Comparison of ENCODE assay signal across 19 cellular contexts in genomic region chr20:51510961-51511360, GRCh38. TPM values are rescaled to one million over a fixed set of nuclear protein-coding genes. Genes with fewer than 3 reads are reported as not detected.
DNase-seq lines count a peak whose midpoint lies in the region; ATAC-seq and TF ChIP-seq lines count a peak whose summit lies in the region.
"Had no signal": no experiment of that assay in that cellular context is flagged by ENCODE, and none has a peak within 500 bp of the region (broad histone marks: within the 10 kb centered on the region; RNA-seq: fewer than 3 reads in every experiment).

No MANE protein-coding gene starts in this region.

- peaks cover 44% of the 10 kb centered on the region for H3K36me3 ChIP-seq in CD8-positive, alpha-beta memory T cell (ENCODE audit: insufficient read depth, low read length)
- no peaks in the 10 kb centered on the region for H3K36me3 ChIP-seq in right atrium auricular region
- H3K36me3 ChIP-seq: HAP-1 had no signal

- H3K4me3 Mint-ChIP-seq in CD8-positive, alpha-beta memory T cell = no peak overlapping the region
- H3K4me3 Mint-ChIP-seq in activated naive CD8-positive, alpha-beta T cell = peak overlapping the region; percentile 64
- peak overlapping the region in 4 of 5 donors; percentile 47 to 84 (median 78) for H3K4me3 Mint-ChIP-seq in immature natural killer cell
- H3K4me3 Mint-ChIP-seq: activated naive CD4-positive, alpha-beta T cell treated with anti-CD3 and anti-CD28 coated beads for 36 hours had no signal

- TF ChIP-seq CTCF in AG10803 (conservative IDR thresholded peaks at IDR 0.05; ENCODE audit: low read length) (no peak), right atrium auricular region (IDR thresholded peaks at IDR 0.05) (no peak)

- H3K9me3 Mint-ChIP-seq in CD8-positive, alpha-beta memory T cell = no peaks in the 10 kb centered on the region
- no peaks in the 10 kb centered on the region for H3K9me3 Mint-ChIP-seq in activated naive CD8-positive, alpha-beta T cell (ENCODE audit: low read depth)
- H3K9me3 Mint-ChIP-seq in immature natural killer cell = no peaks in the 10 kb centered on the region
- H3K9me3 Mint-ChIP-seq: activated naive CD4-positive, alpha-beta T cell treated with anti-CD3 and anti-CD28 coated beads for 36 hours had no signal

- peak overlapping the region; percentile 13 to 89 (median 80) for H3K27ac Mint-ChIP-seq in CD8-positive, alpha-beta memory T cell
- peak overlapping the region; percentile 91 for H3K27ac Mint-ChIP-seq in activated naive CD8-positive, alpha-beta T cell
- H3K27ac Mint-ChIP-seq in immature natural killer cell = peak overlapping the region; percentile 91 to 100 (median 98)

- CTCF ChIA-PET in CD8-positive, alpha-beta memory T cell (lab: Charles Lee) = interaction anchor here (1.0 to 1.3 kb wide), 2 partner anchors 26 to 99 kb away, joined by 3 read pairs; no protein-coding TSS in a partner anchor

- POLR2A ChIA-PET in CD8-positive, alpha-beta memory T cell (lab: Charles Lee) = no interaction called here

- no peaks in the 10 kb centered on the region for H3K27me3 ChIP-seq in CD8-positive, alpha-beta memory T cell (ENCODE audit: insufficient read depth, low read length, poor library complexity, severe bottlenecking)
- no peaks in the 10 kb centered on the region for H3K27me3 ChIP-seq in right atrium auricular region
- H3K27me3 ChIP-seq: esophagus squamous epithelium, heart right ventricle had no signal

- H3K27ac ChIP-seq in CD8-positive, alpha-beta memory T cell (ENCODE audit: low read depth, low read length) = no peak overlapping the region
- H3K27ac ChIP-seq in right atrium auricular region = no peak overlapping the region
- H3K27ac ChIP-seq: esophagus squamous epithelium, heart right ventricle, parathyroid adenoma had no signal

- peaks cover 70% of the 10 kb centered on the region for H3K4me1 ChIP-seq in CD8-positive, alpha-beta memory T cell (ENCODE audit: insufficient read depth, low read length)
- peaks cover 0 to 37% of the 10 kb centered on the region in 2 donors for H3K4me1 ChIP-seq in right atrium auricular region
- H3K4me1 ChIP-seq: esophagus squamous epithelium had no signal

- peak; percentile 41 for DNase-seq in AG10803 (ENCODE audit: low read depth)
- no peak for DNase-seq in CD8-positive, alpha-beta memory T cell
- DNase-seq in immature natural killer cell = no peak
- no peak for DNase-seq in right atrium auricular region (ENCODE audit: low spot score)
- DNase-seq: activated naive CD4-positive, alpha-beta T cell treated with anti-CD3 and anti-CD28 coated beads for 36 hours; esophagus squamous epithelium; GDM1; heart right ventricle; KG1; NCI-H1092 treated with DMSO at 0.1 percent for 48 hours; NCI-H2107; NCI-H524; Right ventricle myocardium superior; T-helper 1 cell had no signal

- no peaks in the 10 kb centered on the region for H3K27me3 Mint-ChIP-seq in CD8-positive, alpha-beta memory T cell
- no peaks in the 10 kb centered on the region for H3K27me3 Mint-ChIP-seq in activated naive CD8-positive, alpha-beta T cell
- H3K27me3 Mint-ChIP-seq in immature natural killer cell (ENCODE audit: low read depth in 3 of 3) = peaks cover 3 to 9% (median 9%) of the 10 kb centered on the region in 3 donors

- peaks cover 15 to 93% (median 23%) of the 10 kb centered on the region in 3 donors for H3K36me3 Mint-ChIP-seq in CD8-positive, alpha-beta memory T cell
- H3K36me3 Mint-ChIP-seq in activated naive CD8-positive, alpha-beta T cell = peaks cover 30% of the 10 kb centered on the region
- peaks cover 34 to 57% (median 53%) of the 10 kb centered on the region in 3 donors for H3K36me3 Mint-ChIP-seq in immature natural killer cell

- ATAC-seq in HG02870 (IDR thresholded peaks at IDR 0.05; ENCODE audit: unreplicated experiment) (no peak), HG02763 (IDR thresholded peaks at IDR 0.05; ENCODE audit: unreplicated experiment) (no peak)
- ATAC-seq: heart right ventricle had no signal

- peaks cover 67 to 93% (median 87%) of the 10 kb centered on the region in 3 donors for H3K4me1 Mint-ChIP-seq in CD8-positive, alpha-beta memory T cell
- peaks cover 71% of the 10 kb centered on the region for H3K4me1 Mint-ChIP-seq in activated naive CD8-positive, alpha-beta T cell (ENCODE audit: low read depth)
- H3K4me1 Mint-ChIP-seq in immature natural killer cell = peaks cover 98 to 100% of the 10 kb centered on the region in 2 donors

- no peaks in the 10 kb centered on the region for H3K9me3 ChIP-seq in CD8-positive, alpha-beta memory T cell (ENCODE audit: low read length)
- H3K9me3 ChIP-seq in right atrium auricular region = no peaks in the 10 kb centered on the region
- H3K9me3 ChIP-seq: esophagus squamous epithelium, HAP-1, heart right ventricle had no signal

- H3K4me3 ChIP-seq in AG10803 (ENCODE audit: low read length) (no peak overlapping the region), right atrium auricular region (no peak overlapping the region)
- H3K4me3 ChIP-seq in CD8-positive, alpha-beta memory T cell (ENCODE audit: low read length) = no peak overlapping the region
- H3K4me3 ChIP-seq: esophagus squamous epithelium, HAP-1, heart right ventricle had no signal

RNA-seq across cellular contexts. Expression of gene NFATC2, which starts 31.6 kb away (rescaled TPM):
- total RNA-seq in CD8-positive, alpha-beta memory T cell = 10 to 100 TPM; 63.0 to 64.4 TPM
- polyA plus RNA-seq in CD8-positive, alpha-beta memory T cell = 52.1 TPM
- 100 to 1,000 TPM in 1 of 3 donors, 10 to 100 TPM in 2; 14.5 to 101 (median 21.3) TPM for polyA plus RNA-seq in immature natural killer cell
- total RNA-seq in right atrium auricular region = 10 to 100 TPM in 1 of 2 donors, 1 to 10 TPM in 1; 8.6 to 12.5 TPM

Comparison
In these comparisons a context has a peak if more than half of its experiments do, and no peak if none do; other contexts are left out.
1. H3K4me3 Mint-ChIP-seq: peak in activated naive CD8-positive, alpha-beta T cell (single experiment) and immature natural killer cell (4 of 5); none in CD8-positive, alpha-beta memory T cell (0 of 7).
2. RNA of gene NFATC2, which starts 31.6 kb away (total RNA-seq): 63.0 to 64.4 TPM in CD8-positive, alpha-beta memory T cell; 8.6 to 12.5 TPM in right atrium auricular region; every median in the first group is over 4 times any median in the second.
3. Peak in every context shown above with its lines, with median percentiles within 50 percentile points of each other: H3K27ac Mint-ChIP-seq.